20 cellular contexts compared by ENCODE assay signal in the genomic region with DNA sequence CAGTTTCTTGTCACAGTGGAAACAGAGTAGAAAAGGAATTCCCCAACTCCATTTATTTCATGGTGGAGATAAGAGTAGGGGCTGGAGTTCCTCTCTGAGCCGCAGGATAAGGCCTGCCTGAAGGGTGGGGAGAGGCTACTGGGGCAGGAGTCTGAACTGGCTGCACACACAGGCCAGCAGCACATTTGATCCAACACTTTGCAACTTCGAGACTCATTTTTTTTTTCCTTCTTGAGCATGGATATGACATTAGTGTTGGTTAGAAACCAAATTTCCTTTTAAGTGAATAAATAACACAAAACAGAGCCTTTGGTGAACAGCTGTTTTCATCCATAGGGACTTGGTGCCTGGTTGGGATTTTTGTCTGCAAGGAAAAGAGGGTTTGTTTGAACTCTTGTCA.
"Had no signal": no experiment of that assay in that cellular context is flagged by ENCODE, and none has a peak within 500 bp of the region (broad histone marks: within the 10 kb centered on the region; RNA-seq: fewer than 3 reads in every experiment).

No MANE protein-coding gene starts in this region.

- H3K9me3 ChIP-seq: SJSA1, testis had no signal

- H3K4me3 Mint-ChIP-seq: activated CD4-positive, alpha-beta T cell treated with anti-CD3 and anti-CD28 coated beads, Interleukin-2, amount 10 ng/mL, durations not matched to agents 7 days and 5 days; stimulated activated naive CD8-positive, alpha-beta T cell treated with anti-CD3 and anti-CD28 coated beads, Interleukin-15, amount 100 ng/mL, for 72 hours; T-helper 1 cell treated with Interleukin-12 subunit alpha and Interleukin-12 subunit beta and Interleukin-4 antibody, amounts not matched to agents 30 μg/mL and 1 μg/mL, for 36 hours had no signal

- H3K27ac Mint-ChIP-seq: activated CD4-positive, alpha-beta T cell treated with anti-CD3 and anti-CD28 coated beads, Interleukin-2, amount 10 ng/mL, durations not matched to agents 7 days and 5 days; stimulated activated naive CD8-positive, alpha-beta T cell treated with anti-CD3 and anti-CD28 coated beads, Interleukin-15, amount 100 ng/mL, for 72 hours; T-helper 1 cell treated with Interleukin-12 subunit alpha and Interleukin-12 subunit beta and Interleukin-4 antibody, amounts not matched to agents 30 μg/mL and 1 μg/mL, for 36 hours had no signal

- DNase-seq: activated CD4-positive, alpha-beta T cell treated with anti-CD3 and anti-CD28 coated beads, Interleukin-2, amount 10 ng/mL, durations not matched to agents 7 days and 5 days; activated CD8-positive, alpha-beta memory T cell treated with anti-CD3 and anti-CD28 coated beads for 24 hours; activated CD8-positive, alpha-beta memory T cell treated with anti-CD3 and anti-CD28 coated beads, Interleukin-2, amount 50 U/mL, for 48 hours; activated effector memory CD4-positive, alpha-beta T cell treated with anti-CD3 and anti-CD28 coated beads, Interleukin-2, amount 50 U/mL, for 16 hours; activated naive CD4-positive, alpha-beta T cell treated with anti-CD3 and anti-CD28 coated beads, Interleukin-2, amount 50 U/mL, for 16 hours; activated T-cell treated with anti-CD3 and anti-CD28 coated beads, Interleukin-2, amount 50 U/mL, for 48 hours; effector CD8-positive, alpha-beta T cell; foreskin keratinocyte; kidney; occipital lobe; retina; stimulated activated CD4-positive, alpha-beta T cell treated with anti-CD3 and anti-CD28 coated beads, Interleukin-4, amount 100 ng/mL, for 1 hour; stimulated activated naive CD8-positive, alpha-beta T cell treated with anti-CD3 and anti-CD28 coated beads, Interleukin-15, amount 100 ng/mL, for 72 hours; testis; upper lobe of left lung had no signal

- H3K27ac ChIP-seq: ascending aorta, foreskin keratinocyte, SJSA1 had no signal

- H3K27me3 ChIP-seq: ascending aorta, SJSA1, testis, upper lobe of left lung had no signal

- H3K36me3 ChIP-seq: ascending aorta, SJSA1, upper lobe of left lung had no signal

- H3K4me3 ChIP-seq: ascending aorta, SJSA1, smooth muscle cell, testis, upper lobe of left lung had no signal

- ATAC-seq: activated CD4-positive, CD25-positive, alpha-beta regulatory T cell treated with anti-CD3 and anti-CD28 coated beads, Interleukin-2, amount 50 U/mL, for 24 hours; foreskin keratinocyte; stimulated activated naive CD8-positive, alpha-beta T cell treated with anti-CD3 and anti-CD28 coated beads, Interleukin-15, amount 100 ng/mL, for 72 hours had no signal
